In genomic region chr5:168219515-168220410, GRCh38 we compare ENCODE assay signal across 8 cellular contexts.
DNase-seq lines count a peak whose midpoint lies in the region; ATAC-seq, FAIRE-seq and TF ChIP-seq lines count a peak whose summit lies in the region.

No MANE protein-coding gene starts in this region.

- H2BK5ac ChIP-seq in H1 (ENCODE audit: low read depth, low read length): no peak overlapping the region

- no peaks in the 10 kb centered on the region for H3K9me3 ChIP-seq in CD4-positive, CD25-positive, alpha-beta regulatory T cell (ENCODE audit: control insufficient read depth in 2 of 2, low read length in 2 of 2)
- H3K9me3 ChIP-seq in T-helper 17 cell (ENCODE audit: control insufficient read depth, low read length, poor library complexity, severe bottlenecking) (no peaks in the 10 kb centered on the region), H1 (ENCODE audit: insufficient read depth in 2 of 2, low read depth in 1 of 2, low read length in 1 of 2) (no peaks in the 10 kb centered on the region), lung (ENCODE audit: control insufficient read depth in 2 of 2, insufficient read depth in 1 of 2, low read length in 1 of 2) (no peaks in the 10 kb centered on the region), thoracic aorta (no peaks in the 10 kb centered on the region)

- 34% methylated on average over 7 of the region's 8 CpGs; no CpG with 5 or more reads in 1 of the 2 experiments for WGBS in H1 (ENCODE audit: extremely low coverage in 1 of 2, insufficient coverage in 1 of 2, insufficient read length in 1 of 2, insufficient replicate concordance in 2 of 2, low coverage in 1 of 2, low lambda C conversion rate in 2 of 2, missing lambda C conversion rate in 1 of 2), 2 experiments
- 30 to 34% methylated on average over 7 to 8 of the region's 8 CpGs for whole genome bisulfite sequencing in lung, 2 donors

- peak overlapping the region in 1 of 2 experiments; percentile 12; a peak in 1 of 4 replicates for H3K4me2 ChIP-seq in H1 (ENCODE audit: insufficient read depth in 1 of 2, low read depth in 2 of 2, low read length in 2 of 2)

- H2BK20ac ChIP-seq in H1 (ENCODE audit: low read length): no peak overlapping the region

- no peaks in the 10 kb centered on the region for H3K79me1 ChIP-seq in H1 (ENCODE audit: low read depth, low read length)

- TF ChIP-seq POLR2A in H1 (IDR thresholded peaks at IDR 0.05; ENCODE audit: control extremely low read depth in 1 of 2, low read depth in 2 of 2, low read length in 2 of 2): no peak

- no peak overlapping the region for H3K56ac ChIP-seq in H1 (replicated peaks; ENCODE audit: insufficient read length, low read depth, low read length)

- H3K27ac ChIP-seq in CD4-positive, CD25-positive, alpha-beta regulatory T cell (ENCODE audit: insufficient read depth, low read length, poor library complexity, severe bottlenecking): no peak overlapping the region
- peak overlapping the region; percentile 62 for H3K27ac ChIP-seq in H1 (ENCODE audit: low read depth, low read length)
- no peak overlapping the region for H3K27ac ChIP-seq in lung (ENCODE audit: low read depth in 1 of 2, low read length in 1 of 2)
- H3K27ac ChIP-seq in thoracic aorta: no peak overlapping the region

- H3K4me1 ChIP-seq in CD4-positive, CD25-positive, alpha-beta regulatory T cell (ENCODE audit: control insufficient read depth, insufficient read depth, low read length, poor library complexity, severe bottlenecking): no peaks in the 10 kb centered on the region
- H3K4me1 ChIP-seq in H1 (replicated peaks in 1 of 4; ENCODE audit: control insufficient read depth in 3 of 4, insufficient read depth in 4 of 4, low read length in 3 of 4): peaks cover 6 to 21% (median 13%) of the 10 kb centered on the region in 4 experiments
- H3K4me1 ChIP-seq in lung (ENCODE audit: control insufficient read depth in 2 of 2, insufficient read depth in 2 of 2, low read length in 2 of 2): peaks cover 0 to 2% of the 10 kb centered on the region in 2 donors
- peaks cover 0 to 3% of the 10 kb centered on the region in 2 donors for H3K4me1 ChIP-seq in thoracic aorta (ENCODE audit: control insufficient read depth in 1 of 2, low read depth in 2 of 2)

- peak in 2 of 3 donors; percentile 33 to 59 for DNase-seq in CD4-positive, CD25-positive, alpha-beta regulatory T cell
- DNase-seq in NCI-H128 (lab: John Stamatoyannopoulos, UW; ENCODE audit: unreplicated experiment): peak; percentile 12
- DNase-seq in T-helper 17 cell: peak in 1 of 3 donors; percentile 17
- peak; percentile 51 to 71 for DNase-seq in H1 (ENCODE audit: low read depth in 1 of 2, low spot score in 2 of 2)
- peak; percentile 42 for DNase-seq in lung (ENCODE audit: low spot score)
- no peak for DNase-seq in thoracic aorta (ENCODE audit: low spot score)

- H3K4ac ChIP-seq in H1 (replicated peaks; ENCODE audit: insufficient read length, low read depth, low read length): no peak overlapping the region

- no peak overlapping the region for H4K91ac ChIP-seq in H1 (replicated peaks; ENCODE audit: insufficient read length, low read length)

- H4K20me1 ChIP-seq in H1 (replicated peaks in 1 of 2; ENCODE audit: control insufficient read depth in 1 of 2, insufficient read depth in 2 of 2, low read length in 2 of 2): no peaks in the 10 kb centered on the region

- peak overlapping the region; percentile 85 for H2AFZ ChIP-seq in H1 (ENCODE audit: low read length)

- H4K8ac ChIP-seq in H1 (ENCODE audit: extremely low read depth, insufficient read depth, low read length): no peak overlapping the region

- H3K27me3 ChIP-seq in CD4-positive, CD25-positive, alpha-beta regulatory T cell (ENCODE audit: control insufficient read depth, insufficient read depth, low read length): no peaks in the 10 kb centered on the region
- H3K27me3 ChIP-seq in H1 (replicated peaks in 1 of 4; ENCODE audit: control insufficient read depth in 3 of 4, extremely low read depth in 1 of 4, insufficient read depth in 3 of 4, low read length in 3 of 4) (no peaks in the 10 kb centered on the region), lung (ENCODE audit: control insufficient read depth, insufficient read depth) (no peaks in the 10 kb centered on the region), thoracic aorta (replicated peaks; ENCODE audit: insufficient read depth) (no peaks in the 10 kb centered on the region)

- TF ChIP-seq CTCF in H1 (IDR thresholded peaks at IDR 0.05; ENCODE audit: control extremely low read depth in 1 of 3, insufficient read depth in 1 of 3, low read depth in 1 of 3, low read length in 3 of 3): peak in 2 of 3 experiments; percentile 88 to 90; a peak in 3 of 4 replicates
- TF ChIP-seq CTCF in lung (IDR thresholded peaks at IDR 0.05; ENCODE audit: control extremely low read depth, extremely low read depth): peak; percentile 88
- TF ChIP-seq CTCF in thoracic aorta (IDR thresholded peaks at IDR 0.05): peak; percentile 83

- H3K79me2 ChIP-seq in H1 (ENCODE audit: control insufficient read depth in 1 of 2, insufficient read depth in 2 of 2, low read length in 2 of 2): no peaks in the 10 kb centered on the region

- peak; percentile 95 to 97 for TF ChIP-seq RAD21 in H1 (IDR thresholded peaks at IDR 0.05 in 1 of 2, conservative IDR thresholded peaks at IDR 0.05 in 1 of 2; ENCODE audit: low read depth in 2 of 2, low read length in 2 of 2)

- peaks cover 8% of the 10 kb centered on the region for H3K27me3 Mint-ChIP-seq in CD4-positive, CD25-positive, alpha-beta regulatory T cell
- H3K27me3 Mint-ChIP-seq in T-helper 17 cell: peaks cover 12% of the 10 kb centered on the region

- POLR2A ChIA-PET in H1 (lab: Charles Lee; ENCODE audit: partially characterized antibody): no interaction called here

- H3K4me3 ChIP-seq in CD4-positive, CD25-positive, alpha-beta regulatory T cell (ENCODE audit: low read depth, low read length): no peak overlapping the region
- H3K4me3 ChIP-seq in H1 (ENCODE audit: extremely low read depth in 1 of 4, insufficient read depth in 2 of 4, low read depth in 3 of 4, low read length in 4 of 4): no peak overlapping the region
- no peak overlapping the region for H3K4me3 ChIP-seq in lung
- H3K4me3 ChIP-seq in thoracic aorta: peak overlapping the region; percentile 56

- no peak overlapping the region for H2AK5ac ChIP-seq in H1 (ENCODE audit: low read depth, low read length)

- TF ChIP-seq EP300 in H1 (IDR thresholded peaks at IDR 0.05; ENCODE audit: borderline replicate concordance in 1 of 2, low read depth in 2 of 2, low read length in 2 of 2): no peak

- H2BK120ac ChIP-seq in H1 (replicated peaks; ENCODE audit: low read depth, low read length): no peak overlapping the region

- no peak overlapping the region for H3K18ac ChIP-seq in H1 (ENCODE audit: extremely low read depth, low read length)

- H3K23me2 ChIP-seq in H1 (ENCODE audit: low read depth, low read length): no peaks in the 10 kb centered on the region

- H3K27ac Mint-ChIP-seq in CD4-positive, CD25-positive, alpha-beta regulatory T cell: no peak overlapping the region
- H3K27ac Mint-ChIP-seq in T-helper 17 cell: no peak overlapping the region

- no peak for ATAC-seq in CD4-positive, CD25-positive, alpha-beta regulatory T cell (ENCODE audit: low read depth in 2 of 2)
- peak; percentile 92 for ATAC-seq in GM18517 (IDR thresholded peaks at IDR 0.05; ENCODE audit: unreplicated experiment)
- ATAC-seq in HG02885 (IDR thresholded peaks at IDR 0.05; ENCODE audit: poor library complexity, unreplicated experiment): peak; percentile 87
- ATAC-seq in T-helper 17 cell: peak; percentile 68
- ATAC-seq in lung (ENCODE audit: insufficient read depth, low FRiP score): peak; percentile 85
- ATAC-seq in thoracic aorta (ENCODE audit: insufficient number of reproducible peaks, low FRiP score, low read depth): no peak

- FAIRE-seq in H1 (lab: Jason Lieb, UNC): peak; percentile 99

- no peak overlapping the region for H4K5ac ChIP-seq in H1 (ENCODE audit: insufficient read length, low read depth, low read length)

- H3K4me1 Mint-ChIP-seq in CD4-positive, CD25-positive, alpha-beta regulatory T cell: peaks cover 0 to 6% (median 0%) of the 10 kb centered on the region in 4 donors
- peaks cover 10% of the 10 kb centered on the region for H3K4me1 Mint-ChIP-seq in T-helper 17 cell

- CTCF ChIA-PET in H1 (lab: Charles Lee; ENCODE audit: partially characterized antibody): interaction anchor here (0.6 to 13.7 kb wide), 49 partner anchors 9 to 296 kb away, joined by 3 to 192 read pairs (median 4); no protein-coding TSS in a partner anchor

- no peaks in the 10 kb centered on the region for H3K36me3 Mint-ChIP-seq in CD4-positive, CD25-positive, alpha-beta regulatory T cell
- no peaks in the 10 kb centered on the region for H3K36me3 Mint-ChIP-seq in T-helper 17 cell (ENCODE audit: low read depth)

- H3K23ac ChIP-seq in H1 (ENCODE audit: insufficient read length): no peak overlapping the region

- H2BK15ac ChIP-seq in H1 (ENCODE audit: low read length): no peak overlapping the region

- peaks cover 0 to under 1% (median 0%) of the 10 kb centered on the region in 7 donors for H3K9me3 Mint-ChIP-seq in CD4-positive, CD25-positive, alpha-beta regulatory T cell

- H3K14ac ChIP-seq in H1 (ENCODE audit: insufficient read length): no peak overlapping the region

- peak overlapping the region in 1 of 4 donors; percentile 82 for H3K4me3 Mint-ChIP-seq in CD4-positive, CD25-positive, alpha-beta regulatory T cell
- no peak overlapping the region for H3K4me3 Mint-ChIP-seq in T-helper 17 cell

- H3K36me3 ChIP-seq in CD4-positive, CD25-positive, alpha-beta regulatory T cell (ENCODE audit: control insufficient read depth, insufficient read depth, low read length): no peaks in the 10 kb centered on the region
- H3K36me3 ChIP-seq in H1 (ENCODE audit: control insufficient read depth in 2 of 4, insufficient read depth in 4 of 4, low read length in 3 of 4) (no peaks in the 10 kb centered on the region), lung (ENCODE audit: control insufficient read depth in 2 of 2, insufficient read depth in 2 of 2, low read length in 2 of 2) (peaks cover 0 to 3% of the 10 kb centered on the region in 2 donors), thoracic aorta (no peaks in the 10 kb centered on the region)

- no peak overlapping the region for H3K9ac ChIP-seq in H1 (replicated peaks in 1 of 4; ENCODE audit: extremely low read depth in 1 of 4, low read depth in 3 of 4, low read length in 3 of 4)

- H2BK12ac ChIP-seq in H1 (ENCODE audit: low read depth, low read length): no peak overlapping the region

TF ChIP-seq in H1, 55 proteins besides CTCF, POLR2A, EP300 and RAD21:
- TF ChIP-seq TEAD4 (IDR thresholded peaks at IDR 0.05; ENCODE audit: low read depth, low read length) (peak; percentile 49; the same call in 1 of the 2 replicates), TAF1 (IDR thresholded peaks at IDR 0.05; ENCODE audit: low read depth, low read length) (0 out of 2 replicates have a peak, but pooled peaks have one; percentile 33), HDAC2 (IDR thresholded peaks at IDR 0.05; ENCODE audit: borderline replicate concordance in 1 of 2, low read depth in 2 of 2, low read length in 2 of 2) (no peak)

Comparison
In these comparisons a context has a peak if more than half of its experiments do, and no peak if none do; other contexts are left out.
1. ATAC-seq: peak in GM18517 (single experiment), HG02885 (single experiment), T-helper 17 cell (single experiment) and lung (single experiment); none in CD4-positive, CD25-positive, alpha-beta regulatory T cell (0 of 2) and thoracic aorta (single experiment).
2. Peak in every context shown above with its lines, with median percentiles within 50 percentile points of each other: CTCF ChIP-seq.